In the genomic region with DNA sequence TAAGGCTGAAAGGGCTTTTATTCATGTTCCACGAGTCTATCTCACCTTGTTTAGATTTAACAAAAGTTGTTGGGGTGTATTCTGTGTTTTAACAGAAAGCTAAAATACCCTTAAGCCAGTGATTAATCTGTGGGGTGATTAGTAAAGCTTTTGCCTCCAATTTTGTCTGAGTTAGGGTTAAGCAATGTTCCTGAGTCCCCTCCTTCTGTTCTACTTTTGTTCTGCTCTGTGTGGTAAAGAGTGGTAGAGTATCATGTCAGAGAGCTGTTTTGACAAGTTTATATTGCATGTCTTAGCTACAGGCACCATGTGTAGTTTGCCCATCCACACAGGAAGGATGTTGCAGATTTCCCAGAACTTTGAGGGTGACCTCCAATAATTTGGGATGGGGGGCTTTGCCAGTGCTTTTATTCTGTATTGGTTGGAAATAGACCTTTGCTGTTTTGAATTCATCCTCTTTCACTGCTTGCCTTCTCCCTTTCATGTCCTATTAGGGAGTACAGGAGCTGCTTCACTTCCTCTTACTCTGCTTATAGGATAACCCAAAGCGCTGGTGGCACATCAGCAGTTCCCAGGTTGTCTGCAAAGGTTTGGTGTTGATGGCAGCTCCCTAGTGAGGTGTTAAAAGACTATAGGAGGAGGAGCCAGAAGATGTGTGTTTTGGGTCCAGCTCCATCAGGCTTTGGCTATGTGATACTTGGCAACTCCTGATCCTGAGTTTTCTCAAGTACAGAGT, we compare ENCODE assay signal across 1 cellular context.
TF ChIP-seq lines count a peak whose summit lies in the region.

No MANE protein-coding gene starts in this region.

TF ChIP-seq in K562, 482 proteins besides CTCF, POLR2A, EP300 and RAD21:
- no peak for TF ChIP-seq CEBPB (tag; IDR thresholded peaks at IDR 0.05)
- no peak for TF ChIP-seq TSC22D4 (tag; IDR thresholded peaks at IDR 0.05)
- TF ChIP-seq MXI1 (IDR thresholded peaks at IDR 0.05; ENCODE audit: low read depth, low read length): no peak
- peak; percentile 53 for TF ChIP-seq SPI1 (IDR thresholded peaks at IDR 0.05; ENCODE audit: borderline replicate concordance, low read depth, low read length)
